In the genomic region with DNA sequence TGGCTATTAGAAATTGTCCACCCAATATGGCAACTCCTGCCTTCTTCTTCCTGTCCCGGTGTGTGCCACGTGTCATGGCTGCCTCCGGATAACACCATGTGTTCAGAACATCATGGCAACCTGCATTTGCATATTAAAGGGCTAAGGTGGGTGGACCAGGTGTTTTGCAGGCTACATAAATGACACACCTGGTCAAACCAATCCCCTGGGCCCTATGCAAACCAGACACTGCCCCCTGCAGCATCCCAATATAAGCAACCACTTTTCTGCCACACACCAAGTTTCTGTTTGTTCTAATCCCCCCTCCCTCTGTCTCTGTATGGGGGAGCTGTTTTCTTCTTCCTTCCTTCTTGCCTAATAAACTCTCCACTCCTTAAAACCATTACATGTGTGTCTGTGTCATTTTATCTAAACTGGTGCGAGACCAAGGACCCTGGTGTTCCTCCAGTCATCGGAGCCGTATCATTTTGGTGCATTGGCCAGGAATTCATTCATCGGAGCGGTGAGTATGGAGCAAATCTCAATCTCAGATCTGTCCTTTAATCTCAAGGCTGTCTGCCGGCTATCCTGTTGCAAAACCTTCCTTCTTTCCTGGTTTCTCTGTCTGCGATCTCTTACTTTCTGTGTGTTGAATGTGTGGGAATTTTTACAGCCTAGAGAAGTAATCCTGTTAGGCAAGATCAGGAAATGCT, we compare ENCODE assay signal across 9 cellular contexts. TPM values are rescaled to one million over a fixed set of nuclear protein-coding genes. Genes with fewer than 3 reads are reported as not detected.
DNase-seq lines count a peak whose midpoint lies in the region; ATAC-seq, FAIRE-seq and TF ChIP-seq lines count a peak whose summit lies in the region.
"Had no signal": no experiment of that assay in that cellular context is flagged by ENCODE, and none has a peak within 500 bp of the region (broad histone marks: within the 10 kb centered on the region; RNA-seq: fewer than 3 reads in every experiment).

No MANE protein-coding gene starts in this region.

- H3K4me1 Mint-ChIP-seq in activated CD4-positive, alpha-beta T cell treated with anti-CD3 and anti-CD28 coated beads, Interleukin-2, amount 10 ng/mL, durations not matched to agents 7 days and 5 days: peaks cover 25% of the 10 kb centered on the region
- H3K4me1 Mint-ChIP-seq in endothelial cell (ENCODE audit: unreplicated experiment): peaks cover 5% of the 10 kb centered on the region

- POLR2A ChIA-PET in activated CD4-positive, alpha-beta T cell treated with anti-CD3 and anti-CD28 coated beads, Interleukin-2, amount 10 ng/mL, durations not matched to agents 7 days and 5 days (lab: Charles Lee): interaction anchor here (0.6 to 0.7 kb wide), 2 partner anchors 22 to 151 kb away, joined by 3 read pairs; no protein-coding TSS in a partner anchor

- FAIRE-seq in pancreas (lab: Jason Lieb, UNC): no peak

- intact Hi-C loops in pancreas (cut with DNase I): loop anchor here in 1 of 3 donors (10.0 kb wide), 1 partner anchor 52 kb away; no protein-coding TSS in a partner anchor

- ATAC-seq in pancreas (peak in 3 of 4 donors; percentile 40 to 72 (median 44)), HG03159 (IDR thresholded peaks at IDR 0.05; ENCODE audit: unreplicated experiment) (no peak)

- CTCF ChIA-PET in activated CD4-positive, alpha-beta T cell treated with anti-CD3 and anti-CD28 coated beads, Interleukin-2, amount 10 ng/mL, durations not matched to agents 7 days and 5 days (lab: Charles Lee): interaction anchor here (0.7 to 6.3 kb wide), 12 partner anchors 8 to 837 kb away, joined by 3 to 30 read pairs (median 4); no protein-coding TSS in a partner anchor

- no peaks in the 10 kb centered on the region for H3K9me3 Mint-ChIP-seq in activated CD4-positive, alpha-beta T cell treated with anti-CD3 and anti-CD28 coated beads, Interleukin-2, amount 10 ng/mL, durations not matched to agents 7 days and 5 days
- H3K9me3 Mint-ChIP-seq in endothelial cell (ENCODE audit: unreplicated experiment): no peaks in the 10 kb centered on the region

- H3K27ac ChIP-seq in pancreas: peak overlapping the region in 1 of 4 donors; percentile 0
- H3K27ac ChIP-seq: stomach had no signal

- H3K4me1 ChIP-seq in pancreas: no peaks in the 10 kb centered on the region

- H3K36me3 Mint-ChIP-seq in activated CD4-positive, alpha-beta T cell treated with anti-CD3 and anti-CD28 coated beads, Interleukin-2, amount 10 ng/mL, durations not matched to agents 7 days and 5 days (ENCODE audit: low read depth): peaks cover 2% of the 10 kb centered on the region
- peaks cover 3% of the 10 kb centered on the region for H3K36me3 Mint-ChIP-seq in endothelial cell (ENCODE audit: low read depth, unreplicated experiment)

- no peaks in the 10 kb centered on the region for H3K36me3 ChIP-seq in pancreas
- H3K36me3 ChIP-seq: stomach had no signal

- H3K9me3 ChIP-seq in pancreas: no peaks in the 10 kb centered on the region
- H3K9me3 ChIP-seq: stomach had no signal

- DNase-seq in activated CD4-positive, alpha-beta T cell treated with anti-CD3 and anti-CD28 coated beads, Interleukin-2, amount 10 ng/mL, durations not matched to agents 7 days and 5 days: no peak
- no peak for DNase-seq in activated CD4-positive, alpha-beta T cell treated with anti-CD3 and anti-CD28 coated beads, Interleukin-2, amount 50 U/mL, for 1 hour
- DNase-seq in NCI-H2029 (lab: John Stamatoyannopoulos, UW) (peak; percentile 72), endothelial cell (ENCODE audit: low spot score) (no peak), pancreas (no peak), NCI-H2107 treated with DMSO at 0.1 percent for 48 hours (lab: John Stamatoyannopoulos, UW; ENCODE audit: unreplicated experiment) (no peak), SHP77 (lab: John Stamatoyannopoulos, UW) (no peak)

- H3K4me3 Mint-ChIP-seq in activated CD4-positive, alpha-beta T cell treated with anti-CD3 and anti-CD28 coated beads, Interleukin-2, amount 10 ng/mL, durations not matched to agents 7 days and 5 days: no peak overlapping the region
- no peak overlapping the region for H3K4me3 Mint-ChIP-seq in endothelial cell (ENCODE audit: unreplicated experiment)

- peak overlapping the region; percentile 36 for H3K27ac Mint-ChIP-seq in activated CD4-positive, alpha-beta T cell treated with anti-CD3 and anti-CD28 coated beads, Interleukin-2, amount 10 ng/mL, durations not matched to agents 7 days and 5 days
- peak overlapping the region; percentile 64 for H3K27ac Mint-ChIP-seq in endothelial cell (ENCODE audit: unreplicated experiment)

- WGBS in pancreas, 2 donors: 61 to 70% methylated on average over 10 of the region's 10 CpGs

- no peaks in the 10 kb centered on the region for H3K27me3 ChIP-seq in pancreas
- H3K27me3 ChIP-seq: stomach had no signal

- H3K4me3 ChIP-seq in pancreas: no peak overlapping the region
- H3K4me3 ChIP-seq: stomach had no signal

- H3K27me3 Mint-ChIP-seq in activated CD4-positive, alpha-beta T cell treated with anti-CD3 and anti-CD28 coated beads, Interleukin-2, amount 10 ng/mL, durations not matched to agents 7 days and 5 days: peaks cover 7% of the 10 kb centered on the region
- H3K27me3 Mint-ChIP-seq in endothelial cell (ENCODE audit: unreplicated experiment): no peaks in the 10 kb centered on the region

- TF ChIP-seq CTCF in endothelial cell (IDR thresholded peaks at IDR 0.05; ENCODE audit: unreplicated experiment) (no peak), pancreas (IDR thresholded peaks at IDR 0.05) (no peak)

RNA-seq across cellular contexts. Expression of gene NCEH1, which starts 44.5 kb away (rescaled TPM):
- total RNA-seq in activated CD4-positive, alpha-beta T cell treated with anti-CD3 and anti-CD28 coated beads, Interleukin-2, amount 10 ng/mL, durations not matched to agents 7 days and 5 days: 1 to 10 TPM; 5.0 to 6.8 TPM
- total RNA-seq in endothelial cell (ENCODE audit: unreplicated experiment) (6.6 TPM), pancreas (10 to 100 TPM in 2 of 6 donors, 1 to 10 TPM in 4; 4.7 to 26.0 (median 7.3) TPM)
- polyA plus RNA-seq in pancreas: 1 to 10 TPM; 2.6 to 3.9 TPM
